Comparison of ENCODE assay signal across 19 cellular contexts in the genomic region with DNA sequence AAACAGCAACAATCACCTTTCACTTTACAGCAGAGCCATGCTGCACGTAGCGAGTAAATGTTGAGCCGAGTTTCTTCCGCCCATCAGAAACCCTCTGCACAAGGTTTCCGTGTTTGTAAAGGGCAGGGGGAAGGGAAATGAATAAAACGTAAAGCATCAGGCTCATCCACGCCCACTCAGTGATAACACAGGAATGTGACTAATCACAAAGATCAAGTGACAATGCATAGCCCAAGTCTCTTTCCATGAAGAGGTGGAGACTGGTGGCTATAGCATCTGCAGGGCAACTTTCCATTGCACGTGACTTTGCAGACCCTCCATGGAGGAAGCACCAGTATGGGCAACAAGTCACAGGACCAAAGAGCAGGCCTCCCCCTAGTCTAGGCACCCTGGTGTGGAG. TPM values are rescaled to one million over a fixed set of nuclear protein-coding genes. Genes with fewer than 3 reads are reported as not detected.
DNase-seq lines count a peak whose midpoint lies in the region; ATAC-seq and TF ChIP-seq lines count a peak whose summit lies in the region.
"Had no signal": no experiment of that assay in that cellular context is flagged by ENCODE, and none has a peak within 500 bp of the region (broad histone marks: within the 10 kb centered on the region; RNA-seq: fewer than 3 reads in every experiment).

No MANE protein-coding gene starts in this region.

- H2BK12ac ChIP-seq in mesenchymal stem cell (ENCODE audit: low read length in 2 of 2), result no peak overlapping the region

- H2AK5ac ChIP-seq in mesenchymal stem cell (ENCODE audit: low read length, severe bottlenecking), result no peak overlapping the region

- H3K79me1 ChIP-seq in mesenchymal stem cell (replicated peaks; ENCODE audit: low read length, poor library complexity, severe bottlenecking), result peaks cover 25% of the 10 kb centered on the region

- peaks cover 45% of the 10 kb centered on the region for H3K36me3 ChIP-seq in endodermal cell (ENCODE audit: control insufficient read depth, insufficient read depth, low read length)
- H3K36me3 ChIP-seq in mesenchymal stem cell (ENCODE audit: control insufficient read depth in 1 of 2, insufficient read depth in 2 of 2, low read depth in 1 of 2, low read length in 2 of 2), result peaks cover 25 to 43% of the 10 kb centered on the region in 2 experiments

- H3K9me3 ChIP-seq in endodermal cell (ENCODE audit: control insufficient read depth, low read length) (peaks cover 14% of the 10 kb centered on the region), mesenchymal stem cell (ENCODE audit: control insufficient read depth, low read length) (no peaks in the 10 kb centered on the region)
- H3K9me3 ChIP-seq: HAP-1, mucosa of descending colon had no signal

- TF ChIP-seq CTCF in endodermal cell (conservative IDR thresholded peaks at IDR 0.05), result no peak
- no peak for TF ChIP-seq CTCF in type B pancreatic cell (conservative IDR thresholded peaks at IDR 0.05)

- H3K27ac ChIP-seq in endodermal cell (ENCODE audit: low read depth, low read length) (no peak overlapping the region), mesenchymal stem cell (ENCODE audit: low read length, poor library complexity, severe bottlenecking) (no peak overlapping the region)
- H3K27ac ChIP-seq: HL-60, RWPE1 had no signal

- H3K27me3 Mint-ChIP-seq in endodermal cell (ENCODE audit: insufficient read depth) (no peaks in the 10 kb centered on the region), type B pancreatic cell (no peaks in the 10 kb centered on the region)

- no peak overlapping the region for H2BK5ac ChIP-seq in mesenchymal stem cell (ENCODE audit: low read depth, low read length, poor library complexity, severe bottlenecking)

- 43 to 69% methylated on average over 7 to 8 of the region's 8 CpGs for WGBS in endodermal cell (ENCODE audit: insufficient coverage in 1 of 2, insufficient read length in 1 of 2), 2 experiments
- WGBS in mesenchymal stem cell, result 57% methylated on average over 8 of the region's 8 CpGs

- ATAC-seq in GM21717 (IDR thresholded peaks at IDR 0.05; ENCODE audit: unreplicated experiment), result no peak
- ATAC-seq: mucosa of descending colon had no signal

- peak overlapping the region; percentile 83 for H3K27ac Mint-ChIP-seq in endodermal cell
- peak overlapping the region; percentile 64 for H3K27ac Mint-ChIP-seq in type B pancreatic cell
- H3K27ac Mint-ChIP-seq: activated naive CD4-positive, alpha-beta T cell treated with anti-CD3 and anti-CD28 coated beads for 36 hours had no signal

- H3K4me1 ChIP-seq in endodermal cell (ENCODE audit: control insufficient read depth, insufficient read depth, low read length) (peaks cover 12% of the 10 kb centered on the region), mesenchymal stem cell (ENCODE audit: control insufficient read depth, insufficient read depth, low read depth, low read length) (no peaks in the 10 kb centered on the region)
- H3K4me1 ChIP-seq: HAP-1 had no signal

- H3K9ac ChIP-seq in endodermal cell (ENCODE audit: extremely low read depth, low read length, poor library complexity, severe bottlenecking) (peak overlapping the region; percentile 4), mesenchymal stem cell (ENCODE audit: low read length) (no peak overlapping the region)

- no peak overlapping the region for H4K91ac ChIP-seq in mesenchymal stem cell (ENCODE audit: low read length)

- H3K18ac ChIP-seq in mesenchymal stem cell (ENCODE audit: low read depth in 1 of 2, low read length in 2 of 2), result no peak overlapping the region

- no peak overlapping the region for H3K14ac ChIP-seq in mesenchymal stem cell (ENCODE audit: low read length in 2 of 2)

- peak; percentile 22 for DNase-seq in stimulated activated CD4-positive, alpha-beta T cell treated with anti-CD3 and anti-CD28 coated beads, Interleukin-1b, Interleukin-23, amount 100 ng/mL, for 48 hours
- no peak for DNase-seq in stimulated activated CD4-positive, alpha-beta T cell treated with anti-CD3 and anti-CD28 coated beads, Interleukin-4, amount 100 ng/mL, for 1 hour
- DNase-seq in SW480 (ENCODE audit: low spot score) (peak; percentile 32), endodermal cell (peak; percentile 60), type B pancreatic cell (ENCODE audit: extremely low spot score, unreplicated experiment) (no peak), NCI-H1436 (lab: John Stamatoyannopoulos, UW) (no peak), mesenchymal stem cell (no peak)
- DNase-seq: activated naive CD4-positive, alpha-beta T cell treated with anti-CD3 and anti-CD28 coated beads for 36 hours; Calu3; cortex of kidney; foreskin melanocyte; mucosa of descending colon; NCI-H187; NCI-H446 treated with DMSO at 0.1 percent for 48 hours; retina had no signal

- H3K4me1 Mint-ChIP-seq in endodermal cell, result peaks cover 25% of the 10 kb centered on the region
- peaks cover 15% of the 10 kb centered on the region for H3K4me1 Mint-ChIP-seq in type B pancreatic cell (ENCODE audit: unreplicated experiment)

- H3K4ac ChIP-seq in mesenchymal stem cell (ENCODE audit: low read depth in 1 of 2, low read length in 2 of 2), result no peak overlapping the region

- no peak overlapping the region for H2BK15ac ChIP-seq in mesenchymal stem cell (ENCODE audit: low read depth, poor library complexity, severe bottlenecking)

- H3K23ac ChIP-seq in mesenchymal stem cell (ENCODE audit: low read length in 2 of 2), result peak overlapping the region in 1 of 2 experiments; percentile 34

- H3K36me3 Mint-ChIP-seq in endodermal cell (ENCODE audit: low read depth), result peaks cover 58% of the 10 kb centered on the region
- H3K36me3 Mint-ChIP-seq in type B pancreatic cell, result peaks cover 21% of the 10 kb centered on the region

- H3K4me2 ChIP-seq in mesenchymal stem cell (ENCODE audit: low read length, poor library complexity, severe bottlenecking), result no peak overlapping the region

- H3K4me3 Mint-ChIP-seq in endodermal cell (no peak overlapping the region), type B pancreatic cell (no peak overlapping the region)
- H3K4me3 Mint-ChIP-seq: activated naive CD4-positive, alpha-beta T cell treated with anti-CD3 and anti-CD28 coated beads for 36 hours had no signal

- H2BK120ac ChIP-seq in mesenchymal stem cell (ENCODE audit: low read depth, low read length), result no peak overlapping the region

- H3K27me3 ChIP-seq in endodermal cell (ENCODE audit: control insufficient read depth, insufficient read depth, low read length, poor library complexity, severe bottlenecking), result no peaks in the 10 kb centered on the region
- H3K27me3 ChIP-seq in mesenchymal stem cell (ENCODE audit: control insufficient read depth in 1 of 2, insufficient read depth in 1 of 2, low read length in 2 of 2), result no peaks in the 10 kb centered on the region

- H2AFZ ChIP-seq in mesenchymal stem cell (ENCODE audit: low read depth, low read length), result no peak overlapping the region

- H4K8ac ChIP-seq in mesenchymal stem cell (ENCODE audit: low read length), result no peak overlapping the region

- peak overlapping the region; percentile 8 for H3K4me3 ChIP-seq in endodermal cell (ENCODE audit: low read length)
- no peak overlapping the region for H3K4me3 ChIP-seq in mesenchymal stem cell (ENCODE audit: insufficient read depth in 1 of 2, low read depth in 1 of 2, low read length in 2 of 2)
- H3K4me3 ChIP-seq: HAP-1, mucosa of descending colon had no signal

- H3K9me3 Mint-ChIP-seq in endodermal cell (peaks cover 13% of the 10 kb centered on the region), type B pancreatic cell (no peaks in the 10 kb centered on the region)

RNA-seq across cellular contexts. Expression of gene CAMSAP1, which starts 56.6 kb away (rescaled TPM):
- total RNA-seq in endodermal cell (10 to 100 TPM; 40.1 to 43.1 TPM), type B pancreatic cell (ENCODE audit: low replicate concordance) (33.9 and 58.2 TPM in 2 replicates)
- polyA plus RNA-seq in endodermal cell (2013, experiment 1 of 2), result 36.8 TPM
- polyA plus RNA-seq in endodermal cell (2013, experiment 2 of 2), result 37.7 TPM
- 14.3 TPM for polyA plus RNA-seq in mesenchymal stem cell (2013, experiment 1 of 2)
- 16.0 TPM for polyA plus RNA-seq in mesenchymal stem cell (2013, experiment 2 of 2)

Comparison
In these comparisons a context has a peak if more than half of its experiments do, and no peak if none do; other contexts are left out.
1. DNase-seq: peak in stimulated activated CD4-positive, alpha-beta T cell treated with anti-CD3 and anti-CD28 coated beads, Interleukin-1b, Interleukin-23, amount 100 ng/mL, for 48 hours (single experiment), SW480 (single experiment) and endodermal cell (single experiment); none in stimulated activated CD4-positive, alpha-beta T cell treated with anti-CD3 and anti-CD28 coated beads, Interleukin-4, amount 100 ng/mL, for 1 hour (single experiment), type B pancreatic cell (single experiment), NCI-H1436 (single experiment) and mesenchymal stem cell (single experiment).